ENCODE assay signal across 20 cellular contexts in the genomic region with DNA sequence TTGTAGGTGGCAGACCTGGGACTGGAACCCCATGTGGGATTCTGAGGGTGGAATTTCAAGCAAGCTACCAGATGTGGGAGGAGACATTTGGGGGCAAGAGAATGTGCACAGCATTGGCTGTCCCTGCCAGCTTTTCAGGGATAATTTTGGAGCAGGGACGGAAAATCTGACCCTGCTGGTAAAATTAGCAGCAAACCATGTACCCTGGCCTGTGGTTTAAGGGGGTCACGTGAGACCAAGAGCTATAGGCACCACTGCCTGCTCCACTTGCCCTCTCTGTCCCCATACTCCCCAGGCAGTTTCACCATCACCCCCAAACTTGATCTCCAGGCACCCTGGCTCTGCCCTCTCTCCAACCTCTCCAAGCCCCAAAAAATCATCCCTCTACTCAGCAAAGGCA. TPM values are rescaled to one million over a fixed set of nuclear protein-coding genes. Genes with fewer than 3 reads are reported as not detected.
"Had no signal": no experiment of that assay in that cellular context is flagged by ENCODE, and none has a peak within 500 bp of the region (broad histone marks: within the 10 kb centered on the region; RNA-seq: fewer than 3 reads in every experiment).

No MANE protein-coding gene starts in this region.

- ATAC-seq: activated CD8-positive, alpha-beta T cell treated with anti-CD3 and anti-CD28 coated beads, Interleukin-2, amount 10 ng/mL, durations not matched to agents 7 days and 5 days; T-helper 17 cell; WTC11 had no signal

- H3K4me1 Mint-ChIP-seq: activated naive CD8-positive, alpha-beta T cell treated with anti-CD3 and anti-CD28 coated beads, Interleukin-2, amount 10 ng/mL, durations not matched to agents 7 days and 5 days; central memory CD8-positive, alpha-beta T cell; T-helper 17 cell had no signal

- H3K9me3 ChIP-seq: adrenal gland had no signal

- H2AFZ ChIP-seq: PC-9 had no signal

- H3K36me3 Mint-ChIP-seq: activated naive CD8-positive, alpha-beta T cell treated with anti-CD3 and anti-CD28 coated beads, Interleukin-2, amount 10 ng/mL, durations not matched to agents 7 days and 5 days; WTC11 had no signal

- H3K27ac ChIP-seq: PC-9 had no signal

- H3K9me3 Mint-ChIP-seq: activated naive CD8-positive, alpha-beta T cell treated with anti-CD3 and anti-CD28 coated beads, Interleukin-2, amount 10 ng/mL, durations not matched to agents 7 days and 5 days; central memory CD8-positive, alpha-beta T cell had no signal

- H3K4me2 ChIP-seq: PC-9 had no signal

- H3K27me3 ChIP-seq: adrenal gland had no signal

- H3K27ac Mint-ChIP-seq: activated CD8-positive, alpha-beta T cell treated with anti-CD3 and anti-CD28 coated beads, Interleukin-2, amount 10 ng/mL, durations not matched to agents 7 days and 5 days; activated naive CD8-positive, alpha-beta T cell treated with anti-CD3 and anti-CD28 coated beads, Interleukin-2, amount 10 ng/mL, durations not matched to agents 7 days and 5 days; T-helper 17 cell; WTC11 had no signal

- H3K4me1 ChIP-seq: adrenal gland had no signal

- DNase-seq: activated CD4-positive, alpha-beta T cell treated with anti-CD3 and anti-CD28 coated beads for 48 hours; activated CD4-positive, alpha-beta T cell treated with anti-CD3 and anti-CD28 coated beads, Interleukin-2, amount 50 U/mL, for 4 hours; activated CD4-positive, CD25-positive, alpha-beta regulatory T cell treated with anti-CD3 and anti-CD28 coated beads, Interleukin-2, amount 50 U/mL, for 72 hours; activated CD8-positive, alpha-beta T cell treated with anti-CD3 and anti-CD28 coated beads, Interleukin-2, amount 10 ng/mL, durations not matched to agents 7 days and 5 days; activated naive CD4-positive, alpha-beta T cell treated with anti-CD3 and anti-CD28 coated beads, Interleukin-2, amount 50 U/mL, for 16 hours; activated naive CD8-positive, alpha-beta T cell treated with anti-CD3 and anti-CD28 coated beads, Interleukin-2, amount 10 ng/mL, durations not matched to agents 7 days and 5 days; activated T-cell treated with anti-CD3 and anti-CD28 coated beads, Interleukin-2, amount 50 U/mL, for 1 hour; adrenal gland; aorta; Kasumi-1; NCI-H1436 treated with DMSO at 0.1 percent for 48 hours; NCI-H187; NCI-H510A treated with DMSO at 0.1 percent for 48 hours; PC-9; SIG-M5; T-helper 17 cell; T-helper 9 cell had no signal

- H3K36me3 ChIP-seq: adrenal gland had no signal

- H3K4me3 Mint-ChIP-seq: activated CD8-positive, alpha-beta T cell treated with anti-CD3 and anti-CD28 coated beads, Interleukin-2, amount 10 ng/mL, durations not matched to agents 7 days and 5 days; activated naive CD8-positive, alpha-beta T cell treated with anti-CD3 and anti-CD28 coated beads, Interleukin-2, amount 10 ng/mL, durations not matched to agents 7 days and 5 days; central memory CD8-positive, alpha-beta T cell; T-helper 17 cell; WTC11 had no signal

- H3K4me3 ChIP-seq: adrenal gland, PC-9 had no signal

RNA-seq across cellular contexts. Expression of gene ZDHHC22, which starts 13.5 kb away (rescaled TPM):
- total RNA-seq: activated CD8-positive, alpha-beta T cell treated with anti-CD3 and anti-CD28 coated beads, Interleukin-2, amount 10 ng/mL, durations not matched to agents 7 days and 5 days; activated naive CD8-positive, alpha-beta T cell treated with anti-CD3 and anti-CD28 coated beads, Interleukin-2, amount 10 ng/mL, durations not matched to agents 7 days and 5 days; aorta; bronchial epithelial cell; PC-9; T-helper 17 cell had no signal
- polyA plus RNA-seq: aorta had no signal
